ENCODE assay signal across 1 cellular context in genomic region chr3:47163023-47163989, GRCh38.
TF ChIP-seq lines count a peak whose summit lies in the region.

No MANE protein-coding gene starts in this region.

TF ChIP-seq in HepG2, 621 proteins besides CTCF, POLR2A, EP300 and RAD21 (continued from another document and continues in another):
- TF ChIP-seq ZGPAT (CRISPR knock-in tag; IDR thresholded peaks at IDR 0.05) (peak; percentile 81; the same call in 1 of the 2 replicates), ZNF768 (CRISPR knock-in tag; IDR thresholded peaks at IDR 0.05) (peak; percentile 82), MEF2D (CRISPR knock-in tag; IDR thresholded peaks at IDR 0.05) (no peak), ARNT (IDR thresholded peaks at IDR 0.05) (no peak), ZNF576 (CRISPR knock-in tag; IDR thresholded peaks at IDR 0.05) (no peak), MLX (CRISPR knock-in tag; IDR thresholded peaks at IDR 0.05) (no peak), SSRP1 (CRISPR knock-in tag; IDR thresholded peaks at IDR 0.05) (no peak), POGZ (CRISPR knock-in tag; IDR thresholded peaks at IDR 0.05) (no peak), ZNF572 (CRISPR knock-in tag; IDR thresholded peaks at IDR 0.05) (no peak), ZNF605 (CRISPR knock-in tag; IDR thresholded peaks at IDR 0.05) (no peak; the same call in 1 of the 2 replicates), ZNF740 (CRISPR knock-in tag; IDR thresholded peaks at IDR 0.05) (peak; percentile 37), JUND (CRISPR knock-in tag; IDR thresholded peaks at IDR 0.05) (no peak), HNRNPL (IDR thresholded peaks at IDR 0.05; ENCODE audit: low read depth, low read length) (no peak), RAD51 (IDR thresholded peaks at IDR 0.05; ENCODE audit: borderline replicate concordance) (no peak), NFRKB (IDR thresholded peaks at IDR 0.05) (no peak), ZNF644 (CRISPR knock-in tag; IDR thresholded peaks at IDR 0.05; ENCODE audit: low read depth) (no peak), RELA (CRISPR knock-in tag; IDR thresholded peaks at IDR 0.05) (no peak), RARA (CRISPR knock-in tag; IDR thresholded peaks at IDR 0.05) (peak; percentile 31; the same call in 1 of the 2 replicates), MAF1 (CRISPR knock-in tag; IDR thresholded peaks at IDR 0.05; ENCODE audit: borderline replicate concordance) (no peak), FOXO1 (CRISPR knock-in tag; IDR thresholded peaks at IDR 0.05) (no peak), ZNF770 (CRISPR knock-in tag; IDR thresholded peaks at IDR 0.05) (no peak; the same call in 1 of the 2 replicates), ZNF891 (CRISPR knock-in tag; IDR thresholded peaks at IDR 0.05) (peak; percentile 93), ZFAT (CRISPR knock-in tag; conservative IDR thresholded peaks at IDR 0.05) (no peak; the same call in 1 of the 2 replicates), NR1H2 (CRISPR knock-in tag; IDR thresholded peaks at IDR 0.05; ENCODE audit: borderline replicate concordance, low read depth) (peak; percentile 70; the same call in 1 of the 2 replicates), DNMT1 (CRISPR knock-in tag; IDR thresholded peaks at IDR 0.05) (peak; percentile 68; the same call in 1 of the 2 replicates), ARID4A (CRISPR knock-in tag; IDR thresholded peaks at IDR 0.05; ENCODE audit: borderline replicate concordance) (peak; percentile 54), FOXP4 (CRISPR knock-in tag; IDR thresholded peaks at IDR 0.05) (no peak), ARNTL (CRISPR knock-in tag; IDR thresholded peaks at IDR 0.05) (no peak), ZNF713 (CRISPR knock-in tag; IDR thresholded peaks at IDR 0.05) (no peak)
- TF ChIP-seq, protein P1, sequence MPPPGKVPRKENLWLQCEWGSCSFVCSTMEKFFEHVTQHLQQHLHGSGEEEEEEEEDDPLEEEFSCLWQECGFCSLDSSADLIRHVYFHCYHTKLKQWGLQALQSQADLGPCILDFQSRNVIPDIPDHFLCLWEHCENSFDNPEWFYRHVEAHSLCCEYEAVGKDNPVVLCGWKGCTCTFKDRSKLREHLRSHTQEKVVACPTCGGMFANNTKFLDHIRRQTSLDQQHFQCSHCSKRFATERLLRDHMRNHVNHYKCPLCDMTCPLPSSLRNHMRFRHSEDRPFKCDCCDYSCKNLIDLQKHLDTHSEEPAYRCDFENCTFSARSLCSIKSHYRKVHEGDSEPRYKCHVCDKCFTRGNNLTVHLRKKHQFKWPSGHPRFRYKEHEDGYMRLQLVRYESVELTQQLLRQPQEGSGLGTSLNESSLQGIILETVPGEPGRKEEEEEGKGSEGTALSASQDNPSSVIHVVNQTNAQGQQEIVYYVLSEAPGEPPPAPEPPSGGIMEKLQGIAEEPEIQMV (CRISPR knock-in tag; IDR thresholded peaks at IDR 0.05; ENCODE audit: low read depth): peak; percentile 49; the same call in 1 of the 2 replicates
- TF ChIP-seq, protein P2, sequence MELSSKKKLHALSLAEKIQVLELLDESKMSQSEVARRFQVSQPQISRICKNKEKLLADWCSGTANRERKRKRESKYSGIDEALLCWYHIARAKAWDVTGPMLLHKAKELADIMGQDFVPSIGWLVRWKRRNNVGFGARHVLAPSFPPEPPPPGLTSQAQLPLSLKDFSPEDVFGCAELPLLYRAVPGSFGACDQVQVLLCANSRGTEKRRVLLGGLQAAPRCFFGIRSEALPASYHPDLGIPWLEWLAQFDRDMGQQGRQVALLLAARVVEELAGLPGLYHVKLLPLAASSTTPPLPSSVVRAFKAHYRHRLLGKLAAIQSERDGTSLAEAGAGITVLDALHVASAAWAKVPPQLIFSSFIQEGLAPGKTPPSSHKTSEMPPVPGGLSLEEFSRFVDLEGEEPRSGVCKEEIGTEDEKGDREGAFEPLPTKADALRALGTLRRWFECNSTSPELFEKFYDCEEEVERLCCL (CRISPR knock-in tag; IDR thresholded peaks at IDR 0.05; ENCODE audit: borderline replicate concordance): no peak
- TF ChIP-seq, protein P3, sequence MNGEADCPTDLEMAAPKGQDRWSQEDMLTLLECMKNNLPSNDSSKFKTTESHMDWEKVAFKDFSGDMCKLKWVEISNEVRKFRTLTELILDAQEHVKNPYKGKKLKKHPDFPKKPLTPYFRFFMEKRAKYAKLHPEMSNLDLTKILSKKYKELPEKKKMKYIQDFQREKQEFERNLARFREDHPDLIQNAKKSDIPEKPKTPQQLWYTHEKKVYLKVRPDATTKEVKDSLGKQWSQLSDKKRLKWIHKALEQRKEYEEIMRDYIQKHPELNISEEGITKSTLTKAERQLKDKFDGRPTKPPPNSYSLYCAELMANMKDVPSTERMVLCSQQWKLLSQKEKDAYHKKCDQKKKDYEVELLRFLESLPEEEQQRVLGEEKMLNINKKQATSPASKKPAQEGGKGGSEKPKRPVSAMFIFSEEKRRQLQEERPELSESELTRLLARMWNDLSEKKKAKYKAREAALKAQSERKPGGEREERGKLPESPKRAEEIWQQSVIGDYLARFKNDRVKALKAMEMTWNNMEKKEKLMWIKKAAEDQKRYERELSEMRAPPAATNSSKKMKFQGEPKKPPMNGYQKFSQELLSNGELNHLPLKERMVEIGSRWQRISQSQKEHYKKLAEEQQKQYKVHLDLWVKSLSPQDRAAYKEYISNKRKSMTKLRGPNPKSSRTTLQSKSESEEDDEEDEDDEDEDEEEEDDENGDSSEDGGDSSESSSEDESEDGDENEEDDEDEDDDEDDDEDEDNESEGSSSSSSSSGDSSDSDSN (CRISPR knock-in tag; IDR thresholded peaks at IDR 0.05): peak; percentile 100
- TF ChIP-seq, protein P4, sequence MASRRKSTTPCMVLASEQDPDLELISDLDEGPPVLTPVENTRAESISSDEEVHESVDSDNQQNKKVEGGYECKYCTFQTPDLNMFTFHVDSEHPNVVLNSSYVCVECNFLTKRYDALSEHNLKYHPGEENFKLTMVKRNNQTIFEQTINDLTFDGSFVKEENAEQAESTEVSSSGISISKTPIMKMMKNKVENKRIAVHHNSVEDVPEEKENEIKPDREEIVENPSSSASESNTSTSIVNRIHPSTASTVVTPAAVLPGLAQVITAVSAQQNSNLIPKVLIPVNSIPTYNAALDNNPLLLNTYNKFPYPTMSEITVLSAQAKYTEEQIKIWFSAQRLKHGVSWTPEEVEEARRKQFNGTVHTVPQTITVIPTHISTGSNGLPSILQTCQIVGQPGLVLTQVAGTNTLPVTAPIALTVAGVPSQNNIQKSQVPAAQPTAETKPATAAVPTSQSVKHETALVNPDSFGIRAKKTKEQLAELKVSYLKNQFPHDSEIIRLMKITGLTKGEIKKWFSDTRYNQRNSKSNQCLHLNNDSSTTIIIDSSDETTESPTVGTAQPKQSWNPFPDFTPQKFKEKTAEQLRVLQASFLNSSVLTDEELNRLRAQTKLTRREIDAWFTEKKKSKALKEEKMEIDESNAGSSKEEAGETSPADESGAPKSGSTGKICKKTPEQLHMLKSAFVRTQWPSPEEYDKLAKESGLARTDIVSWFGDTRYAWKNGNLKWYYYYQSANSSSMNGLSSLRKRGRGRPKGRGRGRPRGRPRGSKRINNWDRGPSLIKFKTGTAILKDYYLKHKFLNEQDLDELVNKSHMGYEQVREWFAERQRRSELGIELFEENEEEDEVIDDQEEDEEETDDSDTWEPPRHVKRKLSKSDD (CRISPR knock-in tag; IDR thresholded peaks at IDR 0.05; ENCODE audit: low read depth): no peak
- TF ChIP-seq, protein P5, sequence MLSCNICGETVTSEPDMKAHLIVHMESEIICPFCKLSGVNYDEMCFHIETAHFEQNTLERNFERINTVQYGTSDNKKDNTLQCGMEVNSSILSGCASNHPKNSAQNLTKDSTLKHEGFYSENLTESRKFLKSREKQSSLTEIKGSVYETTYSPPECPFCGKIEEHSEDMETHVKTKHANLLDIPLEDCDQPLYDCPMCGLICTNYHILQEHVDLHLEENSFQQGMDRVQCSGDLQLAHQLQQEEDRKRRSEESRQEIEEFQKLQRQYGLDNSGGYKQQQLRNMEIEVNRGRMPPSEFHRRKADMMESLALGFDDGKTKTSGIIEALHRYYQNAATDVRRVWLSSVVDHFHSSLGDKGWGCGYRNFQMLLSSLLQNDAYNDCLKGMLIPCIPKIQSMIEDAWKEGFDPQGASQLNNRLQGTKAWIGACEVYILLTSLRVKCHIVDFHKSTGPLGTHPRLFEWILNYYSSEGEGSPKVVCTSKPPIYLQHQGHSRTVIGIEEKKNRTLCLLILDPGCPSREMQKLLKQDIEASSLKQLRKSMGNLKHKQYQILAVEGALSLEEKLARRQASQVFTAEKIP (CRISPR knock-in tag; IDR thresholded peaks at IDR 0.05; ENCODE audit: borderline replicate concordance): no peak
